Comparison of ENCODE assay signal across 28 cellular contexts in genomic region chr10:53107711-53108110, GRCh38.
"Had no signal": no experiment of that assay in that cellular context is flagged by ENCODE, and none has a peak within 500 bp of the region (broad histone marks: within the 10 kb centered on the region; RNA-seq: fewer than 3 reads in every experiment).

No MANE protein-coding gene starts in this region.

- H3K27ac ChIP-seq: stomach, suprapubic skin, testis, thoracic aorta, thyroid gland, tibial artery, tibial nerve, transverse colon, upper lobe of left lung, upper lobe of right lung, uterus, vagina had no signal

- H3K36me3 ChIP-seq: stomach, suprapubic skin, thoracic aorta, thyroid gland, tibial artery, tibial nerve, transverse colon, upper lobe of left lung, upper lobe of right lung, uterus, vagina had no signal

- H3K9me3 ChIP-seq: suprapubic skin, testis, thoracic aorta, thyroid gland, tibial artery, tibial nerve, transverse colon, upper lobe of left lung, upper lobe of right lung, uterus, vagina had no signal

- FAIRE-seq: urothelium cell line had no signal

- H3K36me3 Mint-ChIP-seq: stimulated activated effector memory CD8-positive, alpha-beta T cell treated with anti-CD3 and anti-CD28 coated beads, Interleukin-12 subunit alpha, Interleukin-12 subunit beta, amount 100 ng/mL, for 72 hours; stimulated activated memory B cell treated with anti-CD40 and anti-IgM and Interleukin-4, amounts not matched to agents 10 μg/mL and 1 μg/mL and 100 μg/mL, for 72 hours; stimulated activated naive B cell treated with anti-CD40 and anti-IgM and Interleukin-4, amounts not matched to agents 10 μg/mL and 1 μg/mL and 100 μg/mL, for 72 hours; type B pancreatic cell had no signal

- H3K27me3 Mint-ChIP-seq: stimulated activated memory B cell treated with anti-CD40 and anti-IgM and Interleukin-4, amounts not matched to agents 10 μg/mL and 1 μg/mL and 100 μg/mL, for 72 hours; stimulated activated naive B cell treated with anti-CD40 and anti-IgM and Interleukin-4, amounts not matched to agents 10 μg/mL and 1 μg/mL and 100 μg/mL, for 72 hours; stimulated activated naive CD8-positive, alpha-beta T cell treated with anti-CD3 and anti-CD28 coated beads, Interleukin-15, amount 100 ng/mL, for 72 hours; stimulated activated naive CD8-positive, alpha-beta T cell treated with anti-CD3 and anti-CD28 coated beads, Interleukin-15, Interleukin-2, amounts not matched to agents 100 ng/mL and 50 ng/mL, for 24 hours; type B pancreatic cell had no signal

- H3K4me1 ChIP-seq: stomach, suprapubic skin, testis, tibial artery, tibial nerve, transverse colon, upper lobe of left lung, upper lobe of right lung, uterus, vagina had no signal

- H3K4me1 Mint-ChIP-seq: stimulated activated effector memory CD8-positive, alpha-beta T cell treated with anti-CD3 and anti-CD28 coated beads, Interleukin-12 subunit alpha, Interleukin-12 subunit beta, amount 100 ng/mL, for 72 hours; stimulated activated memory B cell treated with anti-CD40 and anti-IgM and Interleukin-4, amounts not matched to agents 10 μg/mL and 1 μg/mL and 100 μg/mL, for 72 hours; stimulated activated naive B cell treated with anti-CD40 and anti-IgM and Interleukin-4, amounts not matched to agents 10 μg/mL and 1 μg/mL and 100 μg/mL, for 72 hours; stimulated activated naive CD8-positive, alpha-beta T cell treated with anti-CD3 and anti-CD28 coated beads, Interleukin-15, amount 100 ng/mL, for 72 hours had no signal

- H3K27me3 ChIP-seq: stomach, suprapubic skin, testis, thyroid gland, tibial artery, tibial nerve, transverse colon, upper lobe of left lung, upper lobe of right lung, uterus, vagina had no signal

- H3K4me3 Mint-ChIP-seq: stimulated activated effector memory CD8-positive, alpha-beta T cell treated with anti-CD3 and anti-CD28 coated beads, Interleukin-12 subunit alpha, Interleukin-12 subunit beta, amount 100 ng/mL, for 72 hours; stimulated activated memory B cell treated with anti-CD40 and anti-IgM and Interleukin-4, amounts not matched to agents 10 μg/mL and 1 μg/mL and 100 μg/mL, for 72 hours; stimulated activated naive B cell treated with anti-CD40 and anti-IgM and Interleukin-4, amounts not matched to agents 10 μg/mL and 1 μg/mL and 100 μg/mL, for 72 hours; stimulated activated naive CD8-positive, alpha-beta T cell treated with anti-CD3 and anti-CD28 coated beads, Interleukin-15, amount 100 ng/mL, for 72 hours; stimulated activated naive CD8-positive, alpha-beta T cell treated with anti-CD3 and anti-CD28 coated beads, Interleukin-15, Interleukin-2, amounts not matched to agents 100 ng/mL and 50 ng/mL, for 24 hours; type B pancreatic cell had no signal

- H3K4me3 ChIP-seq: stomach, suprapubic skin, testis, thoracic aorta, thyroid gland, tibial artery, tibial nerve, transverse colon, upper lobe of left lung, upper lobe of right lung, uterus, vagina had no signal

- ATAC-seq: stimulated activated effector memory CD8-positive, alpha-beta T cell treated with anti-CD3 and anti-CD28 coated beads, Interleukin-12 subunit alpha, Interleukin-12 subunit beta, amount 100 ng/mL, for 72 hours; stimulated activated memory B cell treated with anti-CD40 and anti-IgM and Interleukin-4, amounts not matched to agents 10 μg/mL and 1 μg/mL and 100 μg/mL, for 72 hours; stimulated activated naive B cell treated with anti-CD40 and anti-IgM and Interleukin-4, amounts not matched to agents 10 μg/mL and 1 μg/mL and 100 μg/mL, for 72 hours; stimulated activated naive CD8-positive, alpha-beta T cell treated with anti-CD3 and anti-CD28 coated beads, Interleukin-15, amount 100 ng/mL, for 72 hours; stimulated activated naive CD8-positive, alpha-beta T cell treated with anti-CD3 and anti-CD28 coated beads, Interleukin-15, Interleukin-2, amounts not matched to agents 100 U/mL and 50 U/mL, for 24 hours had no signal

- H3K27ac Mint-ChIP-seq: stimulated activated effector memory CD8-positive, alpha-beta T cell treated with anti-CD3 and anti-CD28 coated beads, Interleukin-12 subunit alpha, Interleukin-12 subunit beta, amount 100 ng/mL, for 72 hours; stimulated activated memory B cell treated with anti-CD40 and anti-IgM and Interleukin-4, amounts not matched to agents 10 μg/mL and 1 μg/mL and 100 μg/mL, for 72 hours; stimulated activated naive B cell treated with anti-CD40 and anti-IgM and Interleukin-4, amounts not matched to agents 10 μg/mL and 1 μg/mL and 100 μg/mL, for 72 hours; stimulated activated naive CD8-positive, alpha-beta T cell treated with anti-CD3 and anti-CD28 coated beads, Interleukin-15, amount 100 ng/mL, for 72 hours; stimulated activated naive CD8-positive, alpha-beta T cell treated with anti-CD3 and anti-CD28 coated beads, Interleukin-15, Interleukin-2, amounts not matched to agents 100 ng/mL and 50 ng/mL, for 24 hours; type B pancreatic cell had no signal

- DNase-seq: stimulated activated CD4-positive, alpha-beta T cell treated with anti-CD3 and anti-CD28 coated beads, Interleukin-2, amount 100 ng/mL, for 48 hours; stimulated activated CD4-positive, alpha-beta T cell treated with anti-CD3 and anti-CD28 coated beads, Interleukin-4, amount 100 ng/mL, for 1 hour; stimulated activated CD4-positive, alpha-beta T cell treated with anti-CD3 and anti-CD28 coated beads, Interleukin-4, amount 100 ng/mL, for 24 hours; stimulated activated CD4-positive, alpha-beta T cell treated with anti-CD3 and anti-CD28 coated beads, Interleukin-4, amount 100 ng/mL, for 4 hours; stimulated activated CD8-positive, alpha-beta memory T cell treated with anti-CD3 and anti-CD28 coated beads, Interleukin-4, amount 100 ng/mL, for 48 hours; stimulated activated naive B cell treated with anti-CD40 and anti-IgM and Interleukin-4, amounts not matched to agents 10 μg/mL and 1 μg/mL and 100 μg/mL, for 72 hours; stimulated activated naive CD4-positive, alpha-beta T cell; stimulated activated naive CD4-positive, alpha-beta T cell treated with Interleukin-2 at 50 U/mL for 16 hours; stimulated activated naive CD8-positive, alpha-beta T cell treated with anti-CD3 and anti-CD28 coated beads, Interleukin-15, amount 100 ng/mL, for 72 hours; stimulated activated naive CD8-positive, alpha-beta T cell treated with anti-CD3 and anti-CD28 coated beads, Interleukin-15, Interleukin-2, amounts not matched to agents 100 U/mL and 50 U/mL, for 24 hours; stomach; substantia nigra; testis; tibial artery; transverse colon; upper lobe of left lung; upper lobe of right lung; uterus had no signal
